Comparison of ENCODE assay signal across 17 cellular contexts in the genomic region with DNA sequence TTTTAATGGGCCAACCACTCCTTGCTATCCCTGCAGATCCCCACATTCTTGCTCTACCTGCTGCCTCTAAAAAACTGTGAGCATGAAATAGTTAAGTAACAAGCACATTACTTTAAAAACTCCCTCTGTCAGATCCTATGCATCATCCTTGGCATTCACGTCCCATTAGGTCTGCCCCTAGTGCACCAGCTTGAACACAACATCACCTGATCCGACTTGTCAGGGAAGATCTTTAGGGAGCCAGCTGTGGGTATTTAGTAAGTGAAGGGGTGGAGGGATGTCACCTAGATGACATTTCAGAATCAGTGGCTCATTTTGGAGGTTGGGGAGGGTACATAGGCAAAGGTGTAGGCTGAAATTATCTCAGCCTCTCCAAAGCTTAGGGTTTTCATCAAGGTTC. TPM values are rescaled to one million over a fixed set of nuclear protein-coding genes. Genes with fewer than 3 reads are reported as not detected.
A peak's percentile ranks its signal among the peaks of the same experiment; 100 is the strongest.
DNase-seq lines count a peak whose midpoint lies in the region; ATAC-seq and TF ChIP-seq lines count a peak whose summit lies in the region.
"Had no signal": no experiment of that assay in that cellular context is flagged by ENCODE, and none has a peak within 500 bp of the region (broad histone marks: within the 10 kb centered on the region; RNA-seq: fewer than 3 reads in every experiment).

No MANE protein-coding gene starts in this region.

- H3K4me3 ChIP-seq in mucosa of descending colon: no peak overlapping the region
- H3K4me3 ChIP-seq: BLaER1 had no signal

- H3K27me3 Mint-ChIP-seq in WTC11 (ENCODE audit: low read depth) (peaks cover 6% of the 10 kb centered on the region), nephron progenitor cell (ENCODE audit: low read depth, poor library complexity) (peaks cover 35% of the 10 kb centered on the region)

- intact Hi-C loops in mucosa of descending colon (cut with DNase I, micrococcal nuclease): no loop called here

- no peak overlapping the region for H3K27ac ChIP-seq in foreskin keratinocyte
- H3K27ac ChIP-seq: BLaER1, HL-60 had no signal

- H3K4me3 Mint-ChIP-seq in WTC11 (no peak overlapping the region), nephron progenitor cell (no peak overlapping the region)
- H3K4me3 Mint-ChIP-seq: CD4-positive, CD25-positive, alpha-beta regulatory T cell had no signal

- H3K9me3 Mint-ChIP-seq in WTC11: peaks cover 4% of the 10 kb centered on the region; the same call in 1 of the 2 replicates
- no peaks in the 10 kb centered on the region for H3K9me3 Mint-ChIP-seq in nephron progenitor cell

- H3K4me1 ChIP-seq in foreskin keratinocyte (no peaks in the 10 kb centered on the region), mucosa of descending colon (ENCODE audit: low read depth) (no peaks in the 10 kb centered on the region)
- H3K4me1 ChIP-seq: BLaER1 had no signal

- POLR2A ChIA-PET in WTC11 (lab: Charles Lee): no interaction called here

- no peaks in the 10 kb centered on the region for H3K9me3 ChIP-seq in mucosa of descending colon
- H3K9me3 ChIP-seq: BLaER1 had no signal

- DNase-seq in NCI-H82 (lab: John Stamatoyannopoulos, UW) (peak; percentile 33), NCI-H82 treated with DMSO at 0.1 percent for 48 hours (lab: John Stamatoyannopoulos, UW; ENCODE audit: unreplicated experiment) (no peak), WTC11 (ENCODE audit: low spot score) (no peak), foreskin keratinocyte (peak in 1 of 2 donors; percentile 23), retina (peak; percentile 54), nephron progenitor cell (no peak), mucosa of descending colon (no peak)
- DNase-seq: 8988T; AML-193; CD4-positive, CD25-positive, alpha-beta regulatory T cell; DMS79 treated with DMSO at 0.1 percent for 48 hours; EL; HCEC 1CT had no signal

- TF ChIP-seq CTCF in WTC11 (IDR thresholded peaks at IDR 0.05) (no peak), foreskin keratinocyte (conservative IDR thresholded peaks at IDR 0.05) (no peak), nephron progenitor cell (IDR thresholded peaks at IDR 0.05) (no peak), mucosa of descending colon (IDR thresholded peaks at IDR 0.05) (no peak)

- no peaks in the 10 kb centered on the region for H3K36me3 ChIP-seq in mucosa of descending colon (ENCODE audit: low read depth)
- H3K36me3 ChIP-seq: BLaER1 had no signal

- CTCF ChIA-PET in WTC11 (lab: Charles Lee): interaction anchor here (0.9 to 2.2 kb wide), 3 partner anchors 174 to 1809 kb away, joined by 3 to 10 read pairs (median 5); no protein-coding TSS in a partner anchor

- H3K4me1 Mint-ChIP-seq in WTC11 (peaks cover 5% of the 10 kb centered on the region; the same call in 1 of the 2 replicates), nephron progenitor cell (peaks cover 10% of the 10 kb centered on the region)
- H3K4me1 Mint-ChIP-seq: CD4-positive, CD25-positive, alpha-beta regulatory T cell had no signal

- no peak overlapping the region for H3K27ac Mint-ChIP-seq in WTC11
- no peak overlapping the region for H3K27ac Mint-ChIP-seq in nephron progenitor cell
- H3K27ac Mint-ChIP-seq: CD4-positive, CD25-positive, alpha-beta regulatory T cell had no signal

- peak; percentile 34; the same call in 1 of the 2 replicates for ATAC-seq in WTC11
- ATAC-seq in foreskin keratinocyte: peak; percentile 58
- no peak for ATAC-seq in mucosa of descending colon
- no peak for ATAC-seq in HG03045 (IDR thresholded peaks at IDR 0.05; ENCODE audit: unreplicated experiment)

- peaks cover 21% of the 10 kb centered on the region for H3K27me3 ChIP-seq in foreskin keratinocyte
- H3K27me3 ChIP-seq: BLaER1 had no signal

- H3K36me3 Mint-ChIP-seq in WTC11: no peaks in the 10 kb centered on the region
- H3K36me3 Mint-ChIP-seq in nephron progenitor cell (ENCODE audit: low read depth): no peaks in the 10 kb centered on the region
- H3K36me3 Mint-ChIP-seq: CD4-positive, CD25-positive, alpha-beta regulatory T cell had no signal

TF ChIP-seq in WTC11, 78 proteins besides CTCF, POLR2A, EP300 and RAD21:
- TF ChIP-seq FOXJ3 (CRISPR knock-in tag; IDR thresholded peaks at IDR 0.05; ENCODE audit: borderline replicate concordance): no peak
- no peak for TF ChIP-seq ZNF423 (CRISPR knock-in tag; IDR thresholded peaks at IDR 0.05)
- no peak for TF ChIP-seq ZNF396 (CRISPR knock-in tag; IDR thresholded peaks at IDR 0.05; ENCODE audit: borderline replicate concordance)
- TF ChIP-seq, protein P1, sequence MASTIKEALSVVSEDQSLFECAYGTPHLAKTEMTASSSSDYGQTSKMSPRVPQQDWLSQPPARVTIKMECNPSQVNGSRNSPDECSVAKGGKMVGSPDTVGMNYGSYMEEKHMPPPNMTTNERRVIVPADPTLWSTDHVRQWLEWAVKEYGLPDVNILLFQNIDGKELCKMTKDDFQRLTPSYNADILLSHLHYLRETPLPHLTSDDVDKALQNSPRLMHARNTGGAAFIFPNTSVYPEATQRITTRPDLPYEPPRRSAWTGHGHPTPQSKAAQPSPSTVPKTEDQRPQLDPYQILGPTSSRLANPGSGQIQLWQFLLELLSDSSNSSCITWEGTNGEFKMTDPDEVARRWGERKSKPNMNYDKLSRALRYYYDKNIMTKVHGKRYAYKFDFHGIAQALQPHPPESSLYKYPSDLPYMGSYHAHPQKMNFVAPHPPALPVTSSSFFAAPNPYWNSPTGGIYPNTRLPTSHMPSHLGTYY (CRISPR knock-in tag; IDR thresholded peaks at IDR 0.05): no peak

RNA-seq across cellular contexts. Expression of a gene that starts 33.5 kb away (rescaled TPM):
- total RNA-seq in WTC11 (2021) (not detected in 3 replicates), foreskin keratinocyte (not detected in 2 replicates), mucosa of descending colon (1 to 10 TPM in 2 of 3 donors, under 1 TPM in 1; 0.29 to 1.8 (median 1.1) TPM)
- not detected in 2 replicates for polyA plus RNA-seq in foreskin keratinocyte
- total RNA-seq: CD4-positive, CD25-positive, alpha-beta regulatory T cell; H4 had no signal

RNA-seq across cellular contexts. Expression of a gene that starts 54.9 kb away (rescaled TPM):
- total RNA-seq in WTC11 (2021) (not detected in 3 replicates), foreskin keratinocyte (not detected in 2 replicates), mucosa of descending colon (under 1 TPM; 0.31 to 0.84 (median 0.38) TPM)
- not detected in 2 replicates for polyA plus RNA-seq in foreskin keratinocyte
- total RNA-seq: CD4-positive, CD25-positive, alpha-beta regulatory T cell; H4 had no signal
- polyA plus RNA-seq: CD4-positive, CD25-positive, alpha-beta regulatory T cell had no signal

Comparison
In these comparisons a context has a peak if more than half of its experiments do, and no peak if none do; other contexts are left out.
1. DNase-seq: peak in NCI-H82 (single experiment) and retina (single experiment); none in NCI-H82 treated with DMSO at 0.1 percent for 48 hours (single experiment), WTC11 (single experiment), nephron progenitor cell (single experiment) and mucosa of descending colon (0 of 3).
2. ATAC-seq: peak in WTC11 (single experiment) and foreskin keratinocyte (single experiment); none in mucosa of descending colon (single experiment) and HG03045 (single experiment).